ENCODE assay signal across 11 cellular contexts in genomic region chr3:172536993-172537419, GRCh38. TPM values are rescaled to one million over a fixed set of nuclear protein-coding genes. Genes with fewer than 3 reads are reported as not detected.
DNase-seq lines count a peak whose midpoint lies in the region; ATAC-seq and TF ChIP-seq lines count a peak whose summit lies in the region.
"Had no signal": no experiment of that assay in that cellular context is flagged by ENCODE, and none has a peak within 500 bp of the region (broad histone marks: within the 10 kb centered on the region; RNA-seq: fewer than 3 reads in every experiment).

No MANE protein-coding gene starts in this region.

- no peaks in the 10 kb centered on the region for H3K36me3 Mint-ChIP-seq in stimulated activated effector memory CD8-positive, alpha-beta T cell treated with anti-CD3 and anti-CD28 coated beads, Interleukin-12 subunit alpha, Interleukin-12 subunit beta, amount 100 ng/mL, for 72 hours

- TF ChIP-seq CTCF in VCaP (conservative IDR thresholded peaks at IDR 0.05): no peak

- H3K9me3 Mint-ChIP-seq in stimulated activated effector memory CD8-positive, alpha-beta T cell treated with anti-CD3 and anti-CD28 coated beads, Interleukin-12 subunit alpha, Interleukin-12 subunit beta, amount 100 ng/mL, for 72 hours: no peaks in the 10 kb centered on the region

- no peaks in the 10 kb centered on the region for H3K36me3 ChIP-seq in esophagus (ENCODE audit: control insufficient read depth in 2 of 2, insufficient read depth in 2 of 2, low read length in 1 of 2)

- no peak overlapping the region for H3K4me3 ChIP-seq in esophagus (ENCODE audit: low read depth in 1 of 2, low read length in 2 of 2)

- DNase-seq in NCI-H510A treated with DMSO at 0.1 percent for 48 hours (lab: John Stamatoyannopoulos, UW) (peak; percentile 21), NCI-H510A (lab: John Stamatoyannopoulos, UW) (no peak), NCI-H526 treated with DMSO at 0.1 percent for 48 hours (lab: John Stamatoyannopoulos, UW) (no peak), epidermal melanocyte (ENCODE audit: insufficient read length, low spot score) (no peak)
- DNase-seq in stimulated activated effector memory CD8-positive, alpha-beta T cell treated with anti-CD3 and anti-CD28 coated beads, Interleukin-12 subunit alpha, Interleukin-12 subunit beta, amount 100 ng/mL, for 72 hours (ENCODE audit: low spot score in 2 of 2): no peak
- DNase-seq: activated effector memory CD4-positive, alpha-beta T cell treated with anti-CD3 and anti-CD28 coated beads, Interleukin-2, amount 50 U/mL, for 16 hours; midbrain; T1000 had no signal

- H3K4me1 ChIP-seq in esophagus (ENCODE audit: control insufficient read depth in 2 of 2, insufficient read depth in 2 of 2, low read length in 1 of 2): peaks cover 0 to 8% of the 10 kb centered on the region in 2 donors

- peak; percentile 51 for ATAC-seq in stimulated activated effector memory CD8-positive, alpha-beta T cell treated with anti-CD3 and anti-CD28 coated beads, Interleukin-12 subunit alpha, Interleukin-12 subunit beta, amount 100 ng/mL, for 72 hours
- no peak for ATAC-seq in HG02759 (IDR thresholded peaks at IDR 0.05; ENCODE audit: unreplicated experiment)

- no peaks in the 10 kb centered on the region for H3K27me3 ChIP-seq in esophagus (ENCODE audit: control insufficient read depth in 1 of 2, insufficient read depth in 2 of 2, low read length in 2 of 2)

- 43 to 45% methylated on average over 5 of the region's 5 CpGs for WGBS in esophagus, 2 donors

- H3K27ac ChIP-seq in VCaP (peak overlapping the region; percentile 97), esophagus (ENCODE audit: low read depth in 2 of 2, low read length in 1 of 2) (peak overlapping the region; percentile 86 to 93)

- peaks cover 18% of the 10 kb centered on the region for H3K4me1 Mint-ChIP-seq in stimulated activated effector memory CD8-positive, alpha-beta T cell treated with anti-CD3 and anti-CD28 coated beads, Interleukin-12 subunit alpha, Interleukin-12 subunit beta, amount 100 ng/mL, for 72 hours

- H3K27ac Mint-ChIP-seq in stimulated activated effector memory CD8-positive, alpha-beta T cell treated with anti-CD3 and anti-CD28 coated beads, Interleukin-12 subunit alpha, Interleukin-12 subunit beta, amount 100 ng/mL, for 72 hours: peak overlapping the region; percentile 81

- no peaks in the 10 kb centered on the region for H3K9me3 ChIP-seq in esophagus (ENCODE audit: control insufficient read depth in 2 of 2, insufficient read depth in 1 of 2, low read depth in 1 of 2, low read length in 1 of 2)

- H3K4me3 Mint-ChIP-seq in stimulated activated effector memory CD8-positive, alpha-beta T cell treated with anti-CD3 and anti-CD28 coated beads, Interleukin-12 subunit alpha, Interleukin-12 subunit beta, amount 100 ng/mL, for 72 hours: peak overlapping the region; percentile 17

RNA-seq across cellular contexts. Expression of gene TNFSF10, which starts 13.8 kb away (rescaled TPM):
- polyA plus RNA-seq in esophagus: 10 to 100 TPM; 45.1 to 60.5 TPM
